ENCODE assay signal across 10 cellular contexts in the genomic region with DNA sequence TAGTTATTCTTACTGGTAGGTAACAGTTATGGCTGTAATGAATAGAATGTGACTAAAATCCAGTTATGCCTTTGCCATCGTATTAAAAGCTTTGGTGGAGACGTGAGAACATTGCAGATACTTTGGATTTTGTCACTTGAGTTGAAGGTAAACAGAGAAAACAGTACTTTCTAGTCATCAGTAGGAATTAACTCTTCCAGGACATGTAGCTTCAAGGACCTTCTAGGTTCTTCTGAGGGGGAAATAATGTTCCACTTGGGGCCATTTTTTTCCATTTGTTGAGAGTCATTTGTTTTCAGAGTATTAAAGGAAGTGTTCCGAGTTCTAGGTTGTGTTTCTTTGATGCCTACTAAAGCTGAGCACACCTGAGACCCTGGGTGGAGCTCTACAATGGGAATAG. TPM values are rescaled to one million over a fixed set of nuclear protein-coding genes. Genes with fewer than 3 reads are reported as not detected.
A peak's percentile ranks its signal among the peaks of the same experiment; 100 is the strongest.
DNase-seq lines count a peak whose midpoint lies in the region; ATAC-seq and TF ChIP-seq lines count a peak whose summit lies in the region.
"Had no signal": no experiment of that assay in that cellular context is flagged by ENCODE, and none has a peak within 500 bp of the region (broad histone marks: within the 10 kb centered on the region; RNA-seq: fewer than 3 reads in every experiment).

No MANE protein-coding gene starts in this region.

- no peaks in the 10 kb centered on the region for H3K36me3 ChIP-seq in body of pancreas (replicated peaks in 1 of 2; ENCODE audit: insufficient read depth in 1 of 2, low read depth in 2 of 2)
- H3K36me3 ChIP-seq in right lobe of liver = no peaks in the 10 kb centered on the region
- no peaks in the 10 kb centered on the region for H3K36me3 ChIP-seq in thyroid gland

- H3K27me3 ChIP-seq in body of pancreas = no peaks in the 10 kb centered on the region
- no peaks in the 10 kb centered on the region for H3K27me3 ChIP-seq in right lobe of liver
- no peaks in the 10 kb centered on the region for H3K27me3 ChIP-seq in thyroid gland

- DNase-seq in activated CD8-positive, alpha-beta T cell treated with anti-CD3 and anti-CD28 coated beads for 36 hours = no peak
- no peak for DNase-seq in activated CD8-positive, alpha-beta T cell treated with anti-CD3 and anti-CD28 coated beads, Interleukin-2, amount 10 ng/mL, durations not matched to agents 7 days and 5 days
- DNase-seq in body of pancreas = no peak
- no peak for DNase-seq in right lobe of liver
- no peak for DNase-seq in thyroid gland
- DNase-seq in activated gamma-delta T cell treated with Interleukin-2 at 50 U/mL for 16 hours = no peak
- DNase-seq in retina = no peak
- DNase-seq: NCI-H1092, NCI-H524 had no signal

- H3K9me3 ChIP-seq in body of pancreas (no peaks in the 10 kb centered on the region), right lobe of liver (no peaks in the 10 kb centered on the region), thyroid gland (no peaks in the 10 kb centered on the region)

- H3K27ac ChIP-seq in body of pancreas = peak overlapping the region; percentile 6 to 86 (median 58)
- peak overlapping the region; percentile 69 to 91 (median 91) for H3K27ac ChIP-seq in right lobe of liver
- peak overlapping the region in 2 of 3 donors; percentile 34 to 67 for H3K27ac ChIP-seq in thyroid gland

- intact Hi-C loops in activated CD8-positive, alpha-beta T cell treated with anti-CD3 and anti-CD28 coated beads for 36 hours (cut with micrococcal nuclease) = no loop called here
- intact Hi-C loops in body of pancreas (cut with DNase I) = no loop called here
- intact Hi-C loops in right lobe of liver (cut with DNase I) = no loop called here
- intact Hi-C loops in thyroid gland (cut with DNase I) = no loop called here

- H3K4me1 ChIP-seq in body of pancreas (peaks cover 51% of the 10 kb centered on the region), right lobe of liver (peaks cover 0 to 54% (median 21%) of the 10 kb centered on the region in 4 donors), thyroid gland (peaks cover 12 to 49% of the 10 kb centered on the region in 2 donors)

- H3K4me3 ChIP-seq in body of pancreas (no peak overlapping the region), right lobe of liver (no peak overlapping the region), thyroid gland (replicated peaks in 1 of 3) (no peak overlapping the region)

- no peaks in the 10 kb centered on the region for H3K36me3 Mint-ChIP-seq in activated CD8-positive, alpha-beta T cell treated with anti-CD3 and anti-CD28 coated beads for 36 hours (ENCODE audit: low read depth)
- no peaks in the 10 kb centered on the region for H3K36me3 Mint-ChIP-seq in activated CD8-positive, alpha-beta T cell treated with anti-CD3 and anti-CD28 coated beads, Interleukin-2, amount 10 ng/mL, durations not matched to agents 7 days and 5 days (ENCODE audit: low read depth)

- H3K27me3 Mint-ChIP-seq in activated CD8-positive, alpha-beta T cell treated with anti-CD3 and anti-CD28 coated beads for 36 hours = peaks cover 11% of the 10 kb centered on the region
- peaks cover 21% of the 10 kb centered on the region for H3K27me3 Mint-ChIP-seq in activated CD8-positive, alpha-beta T cell treated with anti-CD3 and anti-CD28 coated beads, Interleukin-2, amount 10 ng/mL, durations not matched to agents 7 days and 5 days (ENCODE audit: low read depth)

- WGBS in body of pancreas, 2 donors = 49 to 59% methylated on average over 3 of the region's 3 CpGs
- 18% methylated on average over 3 of the region's 3 CpGs for WGBS in right lobe of liver (ENCODE audit: insufficient coverage, low coverage, low lambda C conversion rate, missing lambda C conversion rate)
- 84 to 91% methylated on average over 3 of the region's 3 CpGs for WGBS in thyroid gland, 2 donors

- H3K4me3 Mint-ChIP-seq in activated CD8-positive, alpha-beta T cell treated with anti-CD3 and anti-CD28 coated beads for 36 hours = no peak overlapping the region
- H3K4me3 Mint-ChIP-seq in activated CD8-positive, alpha-beta T cell treated with anti-CD3 and anti-CD28 coated beads, Interleukin-2, amount 10 ng/mL, durations not matched to agents 7 days and 5 days = no peak overlapping the region

- H3K4me1 Mint-ChIP-seq in activated CD8-positive, alpha-beta T cell treated with anti-CD3 and anti-CD28 coated beads for 36 hours (ENCODE audit: low read depth) = peaks cover 30% of the 10 kb centered on the region
- H3K4me1 Mint-ChIP-seq in activated CD8-positive, alpha-beta T cell treated with anti-CD3 and anti-CD28 coated beads, Interleukin-2, amount 10 ng/mL, durations not matched to agents 7 days and 5 days (ENCODE audit: low read depth) = peaks cover 29% of the 10 kb centered on the region

- no peak for TF ChIP-seq CTCF in activated CD8-positive, alpha-beta T cell treated with anti-CD3 and anti-CD28 coated beads for 36 hours (IDR thresholded peaks at IDR 0.05)
- no peak for TF ChIP-seq CTCF in body of pancreas (IDR thresholded peaks at IDR 0.05)
- no peak for TF ChIP-seq CTCF in right lobe of liver (IDR thresholded peaks at IDR 0.05)
- no peak for TF ChIP-seq CTCF in thyroid gland (IDR thresholded peaks at IDR 0.05)

- POLR2A ChIA-PET in activated CD8-positive, alpha-beta T cell treated with anti-CD3 and anti-CD28 coated beads for 36 hours (lab: Charles Lee) = interaction anchor here (0.7 to 1.1 kb wide), 2 partner anchors 14 to 556 kb away, joined by 3 read pairs; no protein-coding TSS in a partner anchor
- POLR2A ChIA-PET in activated CD8-positive, alpha-beta T cell treated with anti-CD3 and anti-CD28 coated beads, Interleukin-2, amount 10 ng/mL, durations not matched to agents 7 days and 5 days (lab: Charles Lee) = interaction anchor here (1.5 kb wide), 1 partner anchor 11 kb away, joined by 3 read pairs; no protein-coding TSS in a partner anchor

- ATAC-seq in activated CD8-positive, alpha-beta T cell treated with anti-CD3 and anti-CD28 coated beads for 36 hours = peak; percentile 11
- no peak for ATAC-seq in activated CD8-positive, alpha-beta T cell treated with anti-CD3 and anti-CD28 coated beads, Interleukin-2, amount 10 ng/mL, durations not matched to agents 7 days and 5 days
- ATAC-seq in body of pancreas (no peak), right lobe of liver (peak in 1 of 4 donors; percentile 6), HG02970 (IDR thresholded peaks at IDR 0.05; ENCODE audit: low FRiP score, unreplicated experiment) (no peak)

- H3K27ac Mint-ChIP-seq in activated CD8-positive, alpha-beta T cell treated with anti-CD3 and anti-CD28 coated beads for 36 hours = no peak overlapping the region
- no peak overlapping the region for H3K27ac Mint-ChIP-seq in activated CD8-positive, alpha-beta T cell treated with anti-CD3 and anti-CD28 coated beads, Interleukin-2, amount 10 ng/mL, durations not matched to agents 7 days and 5 days

- TF ChIP-seq POLR2A in body of pancreas (IDR thresholded peaks at IDR 0.05) = no peak
- no peak for TF ChIP-seq POLR2A in right lobe of liver (IDR thresholded peaks at IDR 0.05)
- no peak for TF ChIP-seq POLR2A in thyroid gland (IDR thresholded peaks at IDR 0.05)

- CTCF ChIA-PET in activated CD8-positive, alpha-beta T cell treated with anti-CD3 and anti-CD28 coated beads for 36 hours (lab: Charles Lee) = interaction anchor here (1.6 to 2.3 kb wide), 3 partner anchors 12 to 144 kb away, joined by 4 to 14 read pairs (median 7); a partner anchor contains a TSS
- CTCF ChIA-PET in activated CD8-positive, alpha-beta T cell treated with anti-CD3 and anti-CD28 coated beads, Interleukin-2, amount 10 ng/mL, durations not matched to agents 7 days and 5 days (lab: Charles Lee) = interaction anchor here (0.6 to 9.4 kb wide), 5 partner anchors 12 to 145 kb away, joined by 3 to 77 read pairs (median 5); a partner anchor contains a TSS

- no peaks in the 10 kb centered on the region for H3K9me3 Mint-ChIP-seq in activated CD8-positive, alpha-beta T cell treated with anti-CD3 and anti-CD28 coated beads for 36 hours
- H3K9me3 Mint-ChIP-seq in activated CD8-positive, alpha-beta T cell treated with anti-CD3 and anti-CD28 coated beads, Interleukin-2, amount 10 ng/mL, durations not matched to agents 7 days and 5 days (ENCODE audit: insufficient read depth) = no peaks in the 10 kb centered on the region

RNA-seq across cellular contexts. Expression of a gene that starts 6.1 kb away (rescaled TPM):
- total RNA-seq in activated CD8-positive, alpha-beta T cell treated with anti-CD3 and anti-CD28 coated beads for 36 hours = 1 to 10 TPM; 3.7 to 3.9 TPM
- 1 to 10 TPM; 6.2 to 7.0 TPM for total RNA-seq in activated CD8-positive, alpha-beta T cell treated with anti-CD3 and anti-CD28 coated beads, Interleukin-2, amount 10 ng/mL, durations not matched to agents 7 days and 5 days
- total RNA-seq in body of pancreas = 10 to 100 TPM; 60.2 to 79.1 TPM
- total RNA-seq in right lobe of liver = 100 to 1,000 TPM in 1 of 6 experiments, 10 to 100 TPM in 5; 62.0 to 129 (median 81.7) TPM
- 100 to 1,000 TPM; 200 to 266 (median 232) TPM for total RNA-seq in thyroid gland

Comparison
In these comparisons a context has a peak if more than half of its experiments do, and no peak if none do; other contexts are left out.
1. RNA of a gene that starts 6.1 kb away (total RNA-seq): 200 to 266 TPM in thyroid gland, 62.0 to 129 TPM in right lobe of liver and 60.2 to 79.1 TPM in body of pancreas; 6.2 to 7.0 TPM in activated CD8-positive, alpha-beta T cell treated with anti-CD3 and anti-CD28 coated beads, Interleukin-2, amount 10 ng/mL, durations not matched to agents 7 days and 5 days and 3.7 to 3.9 TPM in activated CD8-positive, alpha-beta T cell treated with anti-CD3 and anti-CD28 coated beads for 36 hours; every median in the first group is over 4 times any median in the second.
2. Peak in every context shown above with its lines, with median percentiles within 50 percentile points of each other: H3K27ac ChIP-seq.